1 cellular context compared by ENCODE assay signal in the genomic region with DNA sequence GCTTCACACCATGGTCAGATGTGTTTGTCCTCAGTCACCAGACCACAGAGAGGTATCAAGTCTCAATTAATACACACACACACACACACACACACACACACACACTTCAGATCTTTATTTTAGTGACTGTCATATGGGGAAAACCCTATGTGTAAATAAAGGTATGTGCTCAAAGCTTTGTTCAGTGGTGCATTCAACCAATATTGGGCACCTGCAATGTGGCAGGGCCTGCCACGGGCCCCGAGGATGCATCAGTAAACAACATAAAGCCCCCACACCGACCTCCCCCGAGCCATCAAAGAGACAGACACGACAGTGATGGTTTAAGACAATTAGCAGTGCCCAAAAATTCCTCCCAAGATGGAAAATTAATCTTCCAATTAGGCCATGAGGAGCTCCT.
TF ChIP-seq lines count a peak whose summit lies in the region.

No MANE protein-coding gene starts in this region.

TF ChIP-seq in GM12878, 131 proteins besides CTCF, POLR2A, EP300 and RAD21:
- TF ChIP-seq MEF2B (IDR thresholded peaks at IDR 0.05; ENCODE audit: partially characterized antibody, poor library complexity, severe bottlenecking) = no peak
- TF ChIP-seq GATAD2B (conservative IDR thresholded peaks at IDR 0.05; ENCODE audit: low read depth) = no peak
- TF ChIP-seq PML (IDR thresholded peaks at IDR 0.05; ENCODE audit: low read length) = no peak
- no peak for TF ChIP-seq POLR2AphosphoS5 (IDR thresholded peaks at IDR 0.05; ENCODE audit: low read length)
- no peak for TF ChIP-seq NRF1 (conservative IDR thresholded peaks at IDR 0.05; ENCODE audit: low read depth, low read length)
- TF ChIP-seq PAX8 (IDR thresholded peaks at IDR 0.05) = no peak
- no peak for TF ChIP-seq ZNF384 (IDR thresholded peaks at IDR 0.05; ENCODE audit: borderline replicate concordance, low read depth, low read length)
- TF ChIP-seq FOXK2 (IDR thresholded peaks at IDR 0.05) = no peak
- no peak for TF ChIP-seq TCF7 (IDR thresholded peaks at IDR 0.05; ENCODE audit: borderline replicate concordance)
- TF ChIP-seq DPF2 (IDR thresholded peaks at IDR 0.05) = no peak
- no peak for TF ChIP-seq CHD2 (IDR thresholded peaks at IDR 0.05; ENCODE audit: borderline replicate concordance, low read depth, low read length)
- TF ChIP-seq, protein P1, sequence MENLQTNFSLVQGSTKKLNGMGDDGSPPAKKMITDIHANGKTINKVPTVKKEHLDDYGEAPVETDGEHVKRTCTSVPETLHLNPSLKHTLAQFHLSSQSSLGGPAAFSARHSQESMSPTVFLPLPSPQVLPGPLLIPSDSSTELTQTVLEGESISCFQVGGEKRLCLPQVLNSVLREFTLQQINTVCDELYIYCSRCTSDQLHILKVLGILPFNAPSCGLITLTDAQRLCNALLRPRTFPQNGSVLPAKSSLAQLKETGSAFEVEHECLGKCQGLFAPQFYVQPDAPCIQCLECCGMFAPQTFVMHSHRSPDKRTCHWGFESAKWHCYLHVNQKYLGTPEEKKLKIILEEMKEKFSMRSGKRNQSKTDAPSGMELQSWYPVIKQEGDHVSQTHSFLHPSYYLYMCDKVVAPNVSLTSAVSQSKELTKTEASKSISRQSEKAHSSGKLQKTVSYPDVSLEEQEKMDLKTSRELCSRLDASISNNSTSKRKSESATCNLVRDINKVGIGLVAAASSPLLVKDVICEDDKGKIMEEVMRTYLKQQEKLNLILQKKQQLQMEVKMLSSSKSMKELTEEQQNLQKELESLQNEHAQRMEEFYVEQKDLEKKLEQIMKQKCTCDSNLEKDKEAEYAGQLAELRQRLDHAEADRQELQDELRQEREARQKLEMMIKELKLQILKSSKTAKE (IDR thresholded peaks at IDR 0.05; ENCODE audit: low read depth, poor library complexity, severe bottlenecking) = no peak
- TF ChIP-seq CUX1 (IDR thresholded peaks at IDR 0.05; ENCODE audit: insufficient replicate concordance, low read depth, low read length) = no peak
- TF ChIP-seq ASH2L (IDR thresholded peaks at IDR 0.05; ENCODE audit: borderline replicate concordance, low read depth) = no peak
- no peak for TF ChIP-seq ZNF687 (IDR thresholded peaks at IDR 0.05)
- TF ChIP-seq, protein P2, sequence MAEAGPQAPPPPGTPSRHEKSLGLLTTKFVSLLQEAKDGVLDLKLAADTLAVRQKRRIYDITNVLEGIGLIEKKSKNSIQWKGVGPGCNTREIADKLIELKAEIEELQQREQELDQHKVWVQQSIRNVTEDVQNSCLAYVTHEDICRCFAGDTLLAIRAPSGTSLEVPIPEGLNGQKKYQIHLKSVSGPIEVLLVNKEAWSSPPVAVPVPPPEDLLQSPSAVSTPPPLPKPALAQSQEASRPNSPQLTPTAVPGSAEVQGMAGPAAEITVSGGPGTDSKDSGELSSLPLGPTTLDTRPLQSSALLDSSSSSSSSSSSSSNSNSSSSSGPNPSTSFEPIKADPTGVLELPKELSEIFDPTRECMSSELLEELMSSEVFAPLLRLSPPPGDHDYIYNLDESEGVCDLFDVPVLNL (IDR thresholded peaks at IDR 0.05; ENCODE audit: low read depth, low read length) = no peak
TF ChIP-seq in GM12878: peak in this region for 0.
